14 cellular contexts compared by ENCODE assay signal in the genomic region with DNA sequence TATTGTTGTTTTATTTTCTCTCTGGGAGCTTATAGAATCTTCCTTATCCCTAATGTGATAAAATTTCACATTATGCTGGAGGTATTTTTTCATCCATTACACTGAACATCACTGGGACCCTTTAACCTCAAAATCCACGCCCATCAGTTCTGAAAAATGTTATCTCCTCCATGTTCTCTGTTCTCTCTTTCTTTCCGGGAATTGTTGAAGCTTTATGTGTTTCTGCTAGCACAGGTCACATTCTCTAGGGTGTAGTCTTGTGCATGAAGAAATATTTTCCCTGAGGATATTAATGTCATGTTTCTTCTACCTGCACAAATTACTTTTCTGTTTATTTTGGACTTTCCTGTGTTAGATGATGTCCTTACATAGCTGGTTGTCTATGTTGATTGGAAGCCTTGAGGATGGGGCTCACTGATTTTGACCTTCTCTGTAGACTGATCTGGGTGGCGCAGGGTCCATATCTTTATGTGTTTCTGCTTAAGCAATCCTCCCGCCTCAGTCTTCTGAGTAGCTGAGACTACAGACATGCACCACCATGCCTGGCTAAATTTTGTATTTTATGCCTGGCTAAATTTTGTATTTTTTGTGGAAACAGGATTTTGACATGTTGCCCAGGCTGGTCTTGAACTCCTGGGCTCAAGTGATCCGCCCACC. TPM values are rescaled to one million over a fixed set of nuclear protein-coding genes. Genes with fewer than 3 reads are reported as not detected.
"Had no signal": no experiment of that assay in that cellular context is flagged by ENCODE, and none has a peak within 500 bp of the region (broad histone marks: within the 10 kb centered on the region; RNA-seq: fewer than 3 reads in every experiment).

No MANE protein-coding gene starts in this region.

- H3K36me3 ChIP-seq: tibial nerve had no signal

- H3K27me3 ChIP-seq: tibial nerve had no signal

- H3K4me3 Mint-ChIP-seq: activated CD4-positive, alpha-beta T cell treated with anti-CD3 and anti-CD28 coated beads for 36 hours had no signal

- H3K9me3 ChIP-seq: tibial nerve had no signal

- H3K4me3 ChIP-seq: tibial nerve had no signal

- H3K27ac ChIP-seq: tibial nerve, VCaP had no signal

- DNase-seq: activated CD4-positive, alpha-beta T cell treated with anti-CD3 and anti-CD28 coated beads for 36 hours; activated naive CD4-positive, alpha-beta T cell; activated T-cell treated with anti-CD3 and anti-CD28 coated beads, Interleukin-2, amount 50 U/mL, for 48 hours; cerebellar nuclear complex; dermis blood vessel endothelial cell; erythroblast; hippocampal formation; left ventricle myocardium superior; retina; Right ventricle myocardium superior; stimulated activated CD4-positive, alpha-beta T cell treated with anti-CD3 and anti-CD28 coated beads, Interleukin-4, amount 100 ng/mL, for 4 hours had no signal

- ATAC-seq: left ventricle myocardium superior had no signal

- H3K27ac Mint-ChIP-seq: activated CD4-positive, alpha-beta T cell treated with anti-CD3 and anti-CD28 coated beads for 36 hours had no signal

RNA-seq across cellular contexts. Expression of a gene that starts 31.4 kb away (rescaled TPM):
- total RNA-seq: skeletal muscle tissue had no signal
